In genomic region chr7:29884399-29885272, GRCh38 we compare ENCODE assay signal across 9 cellular contexts.
DNase-seq lines count a peak whose midpoint lies in the region; ATAC-seq and TF ChIP-seq lines count a peak whose summit lies in the region.
"Had no signal": no experiment of that assay in that cellular context is flagged by ENCODE, and none has a peak within 500 bp of the region (broad histone marks: within the 10 kb centered on the region; RNA-seq: fewer than 3 reads in every experiment).

No MANE protein-coding gene starts in this region.

- H3K4me1 ChIP-seq in breast epithelium, result peaks cover 0 to 7% of the 10 kb centered on the region in 2 donors
- H3K4me1 ChIP-seq: right atrium auricular region had no signal

- H3K9me3 ChIP-seq in breast epithelium, result no peaks in the 10 kb centered on the region
- H3K9me3 ChIP-seq: right atrium auricular region had no signal

- DNase-seq in NCI-H1092 treated with DMSO at 0.1 percent for 48 hours (lab: John Stamatoyannopoulos, UW), result peak; percentile 60
- peak; percentile 41 to 75 for DNase-seq in breast epithelium (ENCODE audit: low spot score in 2 of 2)
- DNase-seq in mesothelial cell of epicardium (ENCODE audit: low spot score in 2 of 2, unreplicated experiment in 2 of 2), result peak; percentile 34 to 52

- intact Hi-C loops in breast epithelium (cut with DNase I; ENCODE audit: low total_unique reads), result no loop called here

- H3K9me3 Mint-ChIP-seq in mesothelial cell of epicardium, result no peaks in the 10 kb centered on the region

- H3K27me3 ChIP-seq in breast epithelium, result no peaks in the 10 kb centered on the region
- H3K27me3 ChIP-seq: right atrium auricular region had no signal

- peak overlapping the region; percentile 59 for H3K4me3 Mint-ChIP-seq in mesothelial cell of epicardium

- peaks cover 16% of the 10 kb centered on the region for H3K27me3 Mint-ChIP-seq in mesothelial cell of epicardium (ENCODE audit: low read depth)

- no peaks in the 10 kb centered on the region for H3K36me3 ChIP-seq in breast epithelium
- H3K36me3 ChIP-seq: right atrium auricular region had no signal

- H3K4me1 Mint-ChIP-seq in mesothelial cell of epicardium, result peaks cover 15% of the 10 kb centered on the region

- peak; percentile 23; the same call in 1 of the 2 replicates for TF ChIP-seq CTCF in 22Rv1 (IDR thresholded peaks at IDR 0.05)
- peak; percentile 26 to 49 (median 35) for TF ChIP-seq CTCF in breast epithelium (IDR thresholded peaks at IDR 0.05)
- TF ChIP-seq CTCF in mesothelial cell of epicardium (IDR thresholded peaks at IDR 0.05; ENCODE audit: unreplicated experiment), result no peak

- no peak for ATAC-seq in HG02678 (IDR thresholded peaks at IDR 0.05; ENCODE audit: unreplicated experiment)
- ATAC-seq in HG03025 (IDR thresholded peaks at IDR 0.05; ENCODE audit: low FRiP score, unreplicated experiment), result no peak
- no peak for ATAC-seq in HG03045 (IDR thresholded peaks at IDR 0.05; ENCODE audit: unreplicated experiment)
- ATAC-seq in GM18511 (IDR thresholded peaks at IDR 0.05; ENCODE audit: unreplicated experiment), result no peak

- peak overlapping the region; percentile 58 for H3K27ac Mint-ChIP-seq in mesothelial cell of epicardium

- no peak for TF ChIP-seq POLR2A in breast epithelium (IDR thresholded peaks at IDR 0.05)

- H3K4me3 ChIP-seq in breast epithelium, result peak overlapping the region in 2 of 3 donors; percentile 62 to 71

- H3K27ac ChIP-seq in 22Rv1 (peak overlapping the region; percentile 74), breast epithelium (peak overlapping the region; percentile 57 to 70)
- H3K27ac ChIP-seq: right atrium auricular region had no signal

- peaks cover 5% of the 10 kb centered on the region for H3K36me3 Mint-ChIP-seq in mesothelial cell of epicardium
